Comparison of ENCODE assay signal across 1 cellular context in the genomic region with DNA sequence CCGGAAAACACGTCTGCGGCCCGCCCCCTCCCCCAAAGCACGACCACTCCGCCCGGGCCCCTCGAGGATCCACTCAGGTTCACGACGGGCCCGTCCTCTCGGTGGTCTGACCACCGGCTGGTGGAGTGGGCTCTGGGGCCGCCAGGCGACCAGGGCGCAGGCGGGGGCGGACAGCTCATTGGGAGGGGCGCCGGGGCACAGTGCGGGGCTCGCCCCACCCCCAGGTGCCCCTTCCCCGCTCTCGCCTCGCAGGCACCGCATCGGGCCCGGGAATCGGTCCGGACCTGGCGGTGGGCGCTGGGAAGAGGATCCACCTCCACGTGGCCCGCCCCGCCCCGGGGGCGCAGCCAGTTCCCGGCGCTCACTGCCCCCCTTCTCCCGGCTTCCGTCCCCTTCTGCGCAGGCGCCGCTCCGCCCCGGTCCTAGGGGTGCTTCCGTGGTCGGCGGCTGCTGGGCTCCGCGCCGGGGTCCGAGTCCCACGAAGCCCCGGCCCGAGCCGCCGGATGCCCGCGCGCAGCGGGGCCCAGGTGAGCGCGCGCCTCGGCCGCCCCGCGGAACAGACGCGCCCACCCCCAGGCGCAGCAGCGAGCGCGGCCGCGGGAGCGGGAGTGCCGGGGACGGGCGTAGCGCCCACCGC.
TF ChIP-seq lines count a peak whose summit lies in the region.

A gene with protein sequence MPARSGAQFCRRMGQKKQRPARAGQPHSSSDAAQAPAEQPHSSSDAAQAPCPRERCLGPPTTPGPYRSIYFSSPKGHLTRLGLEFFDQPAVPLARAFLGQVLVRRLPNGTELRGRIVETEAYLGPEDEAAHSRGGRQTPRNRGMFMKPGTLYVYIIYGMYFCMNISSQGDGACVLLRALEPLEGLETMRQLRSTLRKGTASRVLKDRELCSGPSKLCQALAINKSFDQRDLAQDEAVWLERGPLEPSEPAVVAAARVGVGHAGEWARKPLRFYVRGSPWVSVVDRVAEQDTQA (plus strand): TSS at position 419 of the 637 bp plus-strand sequence. CDS start 85 bp downstream, at position 504.

TF ChIP-seq in HepG2, 621 proteins besides CTCF, POLR2A, EP300 and RAD21 (continued from another document and continues in another):
- TF ChIP-seq, protein P1, sequence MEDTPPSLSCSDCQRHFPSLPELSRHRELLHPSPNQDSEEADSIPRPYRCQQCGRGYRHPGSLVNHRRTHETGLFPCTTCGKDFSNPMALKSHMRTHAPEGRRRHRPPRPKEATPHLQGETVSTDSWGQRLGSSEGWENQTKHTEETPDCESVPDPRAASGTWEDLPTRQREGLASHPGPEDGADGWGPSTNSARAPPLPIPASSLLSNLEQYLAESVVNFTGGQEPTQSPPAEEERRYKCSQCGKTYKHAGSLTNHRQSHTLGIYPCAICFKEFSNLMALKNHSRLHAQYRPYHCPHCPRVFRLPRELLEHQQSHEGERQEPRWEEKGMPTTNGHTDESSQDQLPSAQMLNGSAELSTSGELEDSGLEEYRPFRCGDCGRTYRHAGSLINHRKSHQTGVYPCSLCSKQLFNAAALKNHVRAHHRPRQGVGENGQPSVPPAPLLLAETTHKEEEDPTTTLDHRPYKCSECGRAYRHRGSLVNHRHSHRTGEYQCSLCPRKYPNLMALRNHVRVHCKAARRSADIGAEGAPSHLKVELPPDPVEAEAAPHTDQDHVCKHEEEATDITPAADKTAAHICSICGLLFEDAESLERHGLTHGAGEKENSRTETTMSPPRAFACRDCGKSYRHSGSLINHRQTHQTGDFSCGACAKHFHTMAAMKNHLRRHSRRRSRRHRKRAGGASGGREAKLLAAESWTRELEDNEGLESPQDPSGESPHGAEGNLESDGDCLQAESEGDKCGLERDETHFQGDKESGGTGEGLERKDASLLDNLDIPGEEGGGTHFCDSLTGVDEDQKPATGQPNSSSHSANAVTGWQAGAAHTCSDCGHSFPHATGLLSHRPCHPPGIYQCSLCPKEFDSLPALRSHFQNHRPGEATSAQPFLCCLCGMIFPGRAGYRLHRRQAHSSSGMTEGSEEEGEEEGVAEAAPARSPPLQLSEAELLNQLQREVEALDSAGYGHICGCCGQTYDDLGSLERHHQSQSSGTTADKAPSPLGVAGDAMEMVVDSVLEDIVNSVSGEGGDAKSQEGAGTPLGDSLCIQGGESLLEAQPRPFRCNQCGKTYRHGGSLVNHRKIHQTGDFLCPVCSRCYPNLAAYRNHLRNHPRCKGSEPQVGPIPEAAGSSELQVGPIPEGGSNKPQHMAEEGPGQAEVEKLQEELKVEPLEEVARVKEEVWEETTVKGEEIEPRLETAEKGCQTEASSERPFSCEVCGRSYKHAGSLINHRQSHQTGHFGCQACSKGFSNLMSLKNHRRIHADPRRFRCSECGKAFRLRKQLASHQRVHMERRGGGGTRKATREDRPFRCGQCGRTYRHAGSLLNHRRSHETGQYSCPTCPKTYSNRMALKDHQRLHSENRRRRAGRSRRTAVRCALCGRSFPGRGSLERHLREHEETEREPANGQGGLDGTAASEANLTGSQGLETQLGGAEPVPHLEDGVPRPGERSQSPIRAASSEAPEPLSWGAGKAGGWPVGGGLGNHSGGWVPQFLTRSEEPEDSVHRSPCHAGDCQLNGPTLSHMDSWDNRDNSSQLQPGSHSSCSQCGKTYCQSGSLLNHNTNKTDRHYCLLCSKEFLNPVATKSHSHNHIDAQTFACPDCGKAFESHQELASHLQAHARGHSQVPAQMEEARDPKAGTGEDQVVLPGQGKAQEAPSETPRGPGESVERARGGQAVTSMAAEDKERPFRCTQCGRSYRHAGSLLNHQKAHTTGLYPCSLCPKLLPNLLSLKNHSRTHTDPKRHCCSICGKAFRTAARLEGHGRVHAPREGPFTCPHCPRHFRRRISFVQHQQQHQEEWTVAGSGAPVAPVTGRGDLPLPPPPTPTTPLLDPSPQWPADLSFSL (CRISPR knock-in tag; IDR thresholded peaks at IDR 0.05) = no peak
- no peak for TF ChIP-seq ZNF138 (CRISPR knock-in tag; IDR thresholded peaks at IDR 0.05; ENCODE audit: low read depth)
- TF ChIP-seq SMAD1 (CRISPR knock-in tag; IDR thresholded peaks at IDR 0.05; ENCODE audit: borderline replicate concordance, low read depth) = no peak
- TF ChIP-seq ZNF850 (CRISPR knock-in tag; conservative IDR thresholded peaks at IDR 0.05) = 0 out of 2 replicates have a peak, but pooled peaks have one; percentile 28
- no peak for TF ChIP-seq SKI (IDR thresholded peaks at IDR 0.05; ENCODE audit: partially characterized antibody)
- TF ChIP-seq AKAP8 (CRISPR knock-in tag; IDR thresholded peaks at IDR 0.05) = no peak; the same call in 1 of the 2 replicates
- TF ChIP-seq MED13 (CRISPR knock-in tag; IDR thresholded peaks at IDR 0.05) = no peak
- TF ChIP-seq, protein P2, sequence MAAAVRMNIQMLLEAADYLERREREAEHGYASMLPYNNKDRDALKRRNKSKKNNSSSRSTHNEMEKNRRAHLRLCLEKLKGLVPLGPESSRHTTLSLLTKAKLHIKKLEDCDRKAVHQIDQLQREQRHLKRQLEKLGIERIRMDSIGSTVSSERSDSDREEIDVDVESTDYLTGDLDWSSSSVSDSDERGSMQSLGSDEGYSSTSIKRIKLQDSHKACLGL (CRISPR knock-in tag; IDR thresholded peaks at IDR 0.05) = peak; percentile 67
- no peak for TF ChIP-seq ZNF282 (IDR thresholded peaks at IDR 0.05; ENCODE audit: partially characterized antibody)
- TF ChIP-seq THYN1 (CRISPR knock-in tag; IDR thresholded peaks at IDR 0.05; ENCODE audit: borderline replicate concordance, low read depth) = no peak
- TF ChIP-seq RFX5 (IDR thresholded peaks at IDR 0.05; ENCODE audit: low read depth, low read length) = no peak
- no peak for TF ChIP-seq AHR (CRISPR knock-in tag; IDR thresholded peaks at IDR 0.05)
- TF ChIP-seq ZNF260 (CRISPR knock-in tag; IDR thresholded peaks at IDR 0.05; ENCODE audit: borderline replicate concordance, low read depth) = no peak
- TF ChIP-seq ZNF777 (CRISPR knock-in tag; IDR thresholded peaks at IDR 0.05) = no peak
- TF ChIP-seq PRMT3 (CRISPR knock-in tag; IDR thresholded peaks at IDR 0.05; ENCODE audit: borderline replicate concordance, low read depth) = no peak
- no peak for TF ChIP-seq MZF1 (CRISPR knock-in tag; IDR thresholded peaks at IDR 0.05; ENCODE audit: borderline replicate concordance)
- TF ChIP-seq EZH2 (conservative IDR thresholded peaks at IDR 0.05; ENCODE audit: low read depth, low read length) = no peak
- TF ChIP-seq NR2F6 (IDR thresholded peaks at IDR 0.05) = no peak
- TF ChIP-seq NR2F6 (CRISPR knock-in tag; IDR thresholded peaks at IDR 0.05) = peak; percentile 21; the same call in 1 of the 2 replicates
- no peak for TF ChIP-seq ZFP37 (CRISPR knock-in tag; IDR thresholded peaks at IDR 0.05; ENCODE audit: borderline replicate concordance)
- no peak for TF ChIP-seq RBM39 (IDR thresholded peaks at IDR 0.05; ENCODE audit: low read depth, low read length, poor library complexity, severe bottlenecking)
- no peak for TF ChIP-seq IRX3 (CRISPR knock-in tag; IDR thresholded peaks at IDR 0.05; ENCODE audit: borderline replicate concordance, low read depth)
- TF ChIP-seq GTF2F1 (IDR thresholded peaks at IDR 0.05; ENCODE audit: low read length) = no peak
- TF ChIP-seq ZNF746 (CRISPR knock-in tag; IDR thresholded peaks at IDR 0.05) = 0 out of 2 replicates have a peak, but pooled peaks have one; percentile 56
- TF ChIP-seq STAT5B (CRISPR knock-in tag; IDR thresholded peaks at IDR 0.05) = no peak
- no peak for TF ChIP-seq HIVEP1 (CRISPR knock-in tag; IDR thresholded peaks at IDR 0.05)
- TF ChIP-seq, protein P3, sequence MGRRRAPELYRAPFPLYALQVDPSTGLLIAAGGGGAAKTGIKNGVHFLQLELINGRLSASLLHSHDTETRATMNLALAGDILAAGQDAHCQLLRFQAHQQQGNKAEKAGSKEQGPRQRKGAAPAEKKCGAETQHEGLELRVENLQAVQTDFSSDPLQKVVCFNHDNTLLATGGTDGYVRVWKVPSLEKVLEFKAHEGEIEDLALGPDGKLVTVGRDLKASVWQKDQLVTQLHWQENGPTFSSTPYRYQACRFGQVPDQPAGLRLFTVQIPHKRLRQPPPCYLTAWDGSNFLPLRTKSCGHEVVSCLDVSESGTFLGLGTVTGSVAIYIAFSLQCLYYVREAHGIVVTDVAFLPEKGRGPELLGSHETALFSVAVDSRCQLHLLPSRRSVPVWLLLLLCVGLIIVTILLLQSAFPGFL (CRISPR knock-in tag; IDR thresholded peaks at IDR 0.05) = no peak
- TF ChIP-seq, protein P4, sequence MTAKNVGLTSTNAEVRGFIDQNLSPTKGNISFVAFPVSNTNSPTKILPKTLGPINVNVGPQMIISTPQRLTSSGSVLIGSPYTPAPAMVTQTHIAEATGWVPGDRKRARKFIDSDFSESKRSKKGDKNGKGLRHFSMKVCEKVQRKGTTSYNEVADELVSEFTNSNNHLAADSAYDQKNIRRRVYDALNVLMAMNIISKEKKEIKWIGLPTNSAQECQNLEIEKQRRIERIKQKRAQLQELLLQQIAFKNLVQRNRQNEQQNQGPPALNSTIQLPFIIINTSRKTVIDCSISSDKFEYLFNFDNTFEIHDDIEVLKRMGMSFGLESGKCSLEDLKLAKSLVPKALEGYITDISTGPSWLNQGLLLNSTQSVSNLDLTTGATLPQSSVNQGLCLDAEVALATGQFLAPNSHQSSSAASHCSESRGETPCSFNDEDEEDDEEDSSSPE (CRISPR knock-in tag; IDR thresholded peaks at IDR 0.05) = peak; percentile 49
- TF ChIP-seq, protein P5, sequence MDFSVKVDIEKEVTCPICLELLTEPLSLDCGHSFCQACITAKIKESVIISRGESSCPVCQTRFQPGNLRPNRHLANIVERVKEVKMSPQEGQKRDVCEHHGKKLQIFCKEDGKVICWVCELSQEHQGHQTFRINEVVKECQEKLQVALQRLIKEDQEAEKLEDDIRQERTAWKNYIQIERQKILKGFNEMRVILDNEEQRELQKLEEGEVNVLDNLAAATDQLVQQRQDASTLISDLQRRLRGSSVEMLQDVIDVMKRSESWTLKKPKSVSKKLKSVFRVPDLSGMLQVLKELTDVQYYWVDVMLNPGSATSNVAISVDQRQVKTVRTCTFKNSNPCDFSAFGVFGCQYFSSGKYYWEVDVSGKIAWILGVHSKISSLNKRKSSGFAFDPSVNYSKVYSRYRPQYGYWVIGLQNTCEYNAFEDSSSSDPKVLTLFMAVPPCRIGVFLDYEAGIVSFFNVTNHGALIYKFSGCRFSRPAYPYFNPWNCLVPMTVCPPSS (IDR thresholded peaks at IDR 0.05) = no peak
- peak; percentile 56 for TF ChIP-seq HDAC2 (CRISPR knock-in tag; IDR thresholded peaks at IDR 0.05)
- no peak for TF ChIP-seq ZNF766 (CRISPR knock-in tag; IDR thresholded peaks at IDR 0.05; ENCODE audit: borderline replicate concordance)
- TF ChIP-seq, protein P6, sequence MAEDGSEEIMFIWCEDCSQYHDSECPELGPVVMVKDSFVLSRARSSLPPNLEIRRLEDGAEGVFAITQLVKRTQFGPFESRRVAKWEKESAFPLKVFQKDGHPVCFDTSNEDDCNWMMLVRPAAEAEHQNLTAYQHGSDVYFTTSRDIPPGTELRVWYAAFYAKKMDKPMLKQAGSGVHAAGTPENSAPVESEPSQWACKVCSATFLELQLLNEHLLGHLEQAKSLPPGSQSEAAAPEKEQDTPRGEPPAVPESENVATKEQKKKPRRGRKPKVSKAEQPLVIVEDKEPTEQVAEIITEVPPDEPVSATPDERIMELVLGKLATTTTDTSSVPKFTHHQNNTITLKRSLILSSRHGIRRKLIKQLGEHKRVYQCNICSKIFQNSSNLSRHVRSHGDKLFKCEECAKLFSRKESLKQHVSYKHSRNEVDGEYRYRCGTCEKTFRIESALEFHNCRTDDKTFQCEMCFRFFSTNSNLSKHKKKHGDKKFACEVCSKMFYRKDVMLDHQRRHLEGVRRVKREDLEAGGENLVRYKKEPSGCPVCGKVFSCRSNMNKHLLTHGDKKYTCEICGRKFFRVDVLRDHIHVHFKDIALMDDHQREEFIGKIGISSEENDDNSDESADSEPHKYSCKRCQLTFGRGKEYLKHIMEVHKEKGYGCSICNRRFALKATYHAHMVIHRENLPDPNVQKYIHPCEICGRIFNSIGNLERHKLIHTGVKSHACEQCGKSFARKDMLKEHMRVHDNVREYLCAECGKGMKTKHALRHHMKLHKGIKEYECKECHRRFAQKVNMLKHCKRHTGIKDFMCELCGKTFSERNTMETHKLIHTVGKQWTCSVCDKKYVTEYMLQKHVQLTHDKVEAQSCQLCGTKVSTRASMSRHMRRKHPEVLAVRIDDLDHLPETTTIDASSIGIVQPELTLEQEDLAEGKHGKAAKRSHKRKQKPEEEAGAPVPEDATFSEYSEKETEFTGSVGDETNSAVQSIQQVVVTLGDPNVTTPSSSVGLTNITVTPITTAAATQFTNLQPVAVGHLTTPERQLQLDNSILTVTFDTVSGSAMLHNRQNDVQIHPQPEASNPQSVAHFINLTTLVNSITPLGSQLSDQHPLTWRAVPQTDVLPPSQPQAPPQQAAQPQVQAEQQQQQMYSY (CRISPR knock-in tag; IDR thresholded peaks at IDR 0.05) = 0 out of 2 replicates have a peak, but pooled peaks have one; percentile 44
- no peak for TF ChIP-seq PAWR (CRISPR knock-in tag; IDR thresholded peaks at IDR 0.05; ENCODE audit: borderline replicate concordance)
- no peak for TF ChIP-seq ZSCAN20 (CRISPR knock-in tag; IDR thresholded peaks at IDR 0.05; ENCODE audit: borderline replicate concordance)
- TF ChIP-seq SRSF4 (IDR thresholded peaks at IDR 0.05; ENCODE audit: low read depth, low read length, poor library complexity, severe bottlenecking) = no peak
- TF ChIP-seq ZBTB7B (CRISPR knock-in tag; IDR thresholded peaks at IDR 0.05) = peak; percentile 40; the same call in 1 of the 2 replicates
- no peak for TF ChIP-seq ZKSCAN1 (IDR thresholded peaks at IDR 0.05; ENCODE audit: low read length)
- TF ChIP-seq ZNF101 (CRISPR knock-in tag; IDR thresholded peaks at IDR 0.05; ENCODE audit: borderline replicate concordance, low read depth) = no peak
- no peak for TF ChIP-seq TOPORS (CRISPR knock-in tag; IDR thresholded peaks at IDR 0.05)
- TF ChIP-seq NFATC3 (CRISPR knock-in tag; IDR thresholded peaks at IDR 0.05) = no peak
- TF ChIP-seq RXRB (CRISPR knock-in tag; IDR thresholded peaks at IDR 0.05; ENCODE audit: borderline replicate concordance) = no peak
- TF ChIP-seq, protein P7, sequence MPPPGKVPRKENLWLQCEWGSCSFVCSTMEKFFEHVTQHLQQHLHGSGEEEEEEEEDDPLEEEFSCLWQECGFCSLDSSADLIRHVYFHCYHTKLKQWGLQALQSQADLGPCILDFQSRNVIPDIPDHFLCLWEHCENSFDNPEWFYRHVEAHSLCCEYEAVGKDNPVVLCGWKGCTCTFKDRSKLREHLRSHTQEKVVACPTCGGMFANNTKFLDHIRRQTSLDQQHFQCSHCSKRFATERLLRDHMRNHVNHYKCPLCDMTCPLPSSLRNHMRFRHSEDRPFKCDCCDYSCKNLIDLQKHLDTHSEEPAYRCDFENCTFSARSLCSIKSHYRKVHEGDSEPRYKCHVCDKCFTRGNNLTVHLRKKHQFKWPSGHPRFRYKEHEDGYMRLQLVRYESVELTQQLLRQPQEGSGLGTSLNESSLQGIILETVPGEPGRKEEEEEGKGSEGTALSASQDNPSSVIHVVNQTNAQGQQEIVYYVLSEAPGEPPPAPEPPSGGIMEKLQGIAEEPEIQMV (CRISPR knock-in tag; IDR thresholded peaks at IDR 0.05; ENCODE audit: low read depth) = no peak
- TF ChIP-seq ZNF143 (CRISPR knock-in tag; IDR thresholded peaks at IDR 0.05) = peak; percentile 34; the same call in 1 of the 2 replicates
- no peak for TF ChIP-seq NR2F1 (CRISPR knock-in tag; IDR thresholded peaks at IDR 0.05)
- TF ChIP-seq ZNF256 (CRISPR knock-in tag; conservative IDR thresholded peaks at IDR 0.05) = no peak
